Comparison of ENCODE assay signal across 16 cellular contexts in the genomic region with DNA sequence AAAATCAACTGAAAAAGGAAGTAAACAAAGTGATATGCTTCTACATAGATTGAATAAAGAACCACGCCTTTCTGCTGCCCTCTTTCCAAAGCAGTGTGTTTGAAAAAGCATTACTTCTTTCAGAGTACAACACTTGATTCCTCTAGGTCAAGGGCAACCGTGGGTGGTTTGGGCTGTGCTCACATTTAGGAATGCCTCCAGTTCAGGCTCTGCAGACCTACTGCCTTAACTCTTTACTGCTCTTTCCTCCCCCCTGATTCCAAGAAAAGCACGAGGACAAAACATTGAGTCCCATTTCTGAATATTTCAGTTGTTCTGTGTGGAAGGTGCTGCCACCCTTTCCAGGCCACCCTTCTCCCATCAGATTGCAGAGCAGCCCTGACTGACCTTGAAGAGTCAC. TPM values are rescaled to one million over a fixed set of nuclear protein-coding genes. Genes with fewer than 3 reads are reported as not detected.
A peak's percentile ranks its signal among the peaks of the same experiment; 100 is the strongest.
DNase-seq lines count a peak whose midpoint lies in the region; ATAC-seq and TF ChIP-seq lines count a peak whose summit lies in the region.
"Had no signal": no experiment of that assay in that cellular context is flagged by ENCODE, and none has a peak within 500 bp of the region (broad histone marks: within the 10 kb centered on the region; RNA-seq: fewer than 3 reads in every experiment).

No MANE protein-coding gene starts in this region.

- no peak for TF ChIP-seq EP300 in sigmoid colon (IDR thresholded peaks at IDR 0.05)

- H3K27ac ChIP-seq in sigmoid colon, result peak overlapping the region; percentile 17 to 76 (median 66)

- H3K4me3 ChIP-seq in sigmoid colon, result no peak overlapping the region

- DNase-seq in Right ventricle myocardium inferior (ENCODE audit: missing footprints) (peak; percentile 44), cardiac septum (ENCODE audit: low spot score) (no peak), left ventricle myocardium superior (no peak), sigmoid colon (no peak), C1 segment of cervical spinal cord (lab: John Stamatoyannopoulos, UW) (no peak), foreskin melanocyte (no peak)
- DNase-seq in activated CD4-positive, alpha-beta T cell treated with anti-CD3 and anti-CD28 coated beads, Interleukin-2, amount 50 U/mL, for 4 hours, result no peak
- DNase-seq: activated CD4-positive, alpha-beta T cell treated with anti-CD3 and anti-CD28 coated beads, Interleukin-2, amount 10 ng/mL, durations not matched to agents 24 days and 14 days; activated T-cell treated with anti-CD3 and anti-CD28 coated beads, Interleukin-2, amount 50 U/mL, for 24 hours; glutamatergic neuron; islet precursor cell; NCI-H187 treated with DMSO at 0.1 percent for 48 hours; NCI-H510A treated with DMSO at 0.1 percent for 48 hours had no signal

- TF ChIP-seq POLR2A in sigmoid colon (IDR thresholded peaks at IDR 0.05), result no peak

- ATAC-seq in Right ventricle myocardium inferior (no peak), left ventricle myocardium superior (peak; percentile 17), GM18519 (IDR thresholded peaks at IDR 0.05; ENCODE audit: low FRiP score, unreplicated experiment) (no peak)
- ATAC-seq: activated naive CD4-positive, alpha-beta T cell treated with anti-CD3 and anti-CD28 coated beads, Interleukin-2, amount 50 U/mL, for 72 hours had no signal

- H3K4me1 ChIP-seq in sigmoid colon, result peaks cover 0 to 40% (median 20%) of the 10 kb centered on the region in 4 donors

- no peak for TF ChIP-seq CTCF in sigmoid colon (IDR thresholded peaks at IDR 0.05)

- 66 to 68% methylated on average over 3 of the region's 3 CpGs for WGBS in sigmoid colon, 2 donors

- intact Hi-C loops in Right ventricle myocardium inferior (cut with DNase I) (no loop called here), cardiac septum (cut with DNase I) (no loop called here), left ventricle myocardium superior (cut with micrococcal nuclease) (no loop called here), sigmoid colon (cut with DNase I) (loop anchor here (5.0 kb wide), 1 partner anchor 42 kb away; no protein-coding TSS in a partner anchor)

- H3K9me3 ChIP-seq in sigmoid colon, result no peaks in the 10 kb centered on the region

- no peaks in the 10 kb centered on the region for H3K27me3 ChIP-seq in sigmoid colon

- H3K36me3 ChIP-seq in sigmoid colon, result no peaks in the 10 kb centered on the region

RNA-seq across cellular contexts. Expression of a gene that starts 45.2 kb away (rescaled TPM):
- 59.3 TPM for total RNA-seq in Right ventricle myocardium inferior
- total RNA-seq in cardiac septum, result 92.5 TPM
- total RNA-seq in left ventricle myocardium superior, result 41.8 TPM
- 100 to 1,000 TPM in 3 of 4 donors, 10 to 100 TPM in 1; 68.1 to 116 (median 105) TPM for total RNA-seq in sigmoid colon
- polyA plus RNA-seq in sigmoid colon, result 10 to 100 TPM in 2 of 3 donors, 1 to 10 TPM in 1; 4.6 to 29.6 (median 13.2) TPM
- total RNA-seq: HT-29 had no signal
